13 cellular contexts compared by ENCODE assay signal in the genomic region with DNA sequence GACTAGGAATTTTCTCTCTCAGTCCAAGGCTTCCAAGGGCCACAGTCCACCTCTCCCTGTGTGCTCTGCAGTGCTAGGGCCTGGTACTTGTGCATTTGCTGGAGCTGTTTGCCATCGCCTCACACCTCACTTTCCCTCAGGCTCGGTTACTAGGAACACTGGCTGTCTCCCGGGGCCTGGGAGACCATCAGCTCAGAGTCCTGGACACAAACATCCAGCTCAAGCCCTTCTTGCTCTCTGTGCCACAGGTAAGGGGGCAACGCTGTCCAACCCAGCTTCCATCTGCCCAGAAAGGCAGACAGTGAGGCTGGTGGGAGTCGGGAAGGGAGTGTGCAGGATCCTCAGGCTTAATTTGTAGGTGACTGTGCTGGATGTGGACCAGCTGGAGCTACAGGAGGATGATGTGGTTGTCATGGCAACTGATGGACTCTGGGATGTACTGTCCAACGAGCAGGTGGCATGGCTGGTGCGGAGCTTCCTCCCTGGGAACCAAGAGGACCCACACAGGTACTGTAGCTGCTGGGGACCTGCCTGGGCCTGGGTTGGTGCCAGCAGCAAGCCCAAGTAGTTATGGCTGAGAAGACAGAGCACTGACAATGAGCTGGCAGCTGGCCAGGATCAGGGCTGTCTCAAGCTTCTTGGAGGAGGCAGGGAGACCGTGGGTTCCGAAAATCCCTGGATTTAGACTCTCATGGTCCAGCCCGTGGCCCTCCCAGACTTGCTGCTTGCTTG. TPM values are rescaled to one million over a fixed set of nuclear protein-coding genes. Genes with fewer than 3 reads are reported as not detected.
A peak's percentile ranks its signal among the peaks of the same experiment; 100 is the strongest.
DNase-seq lines count a peak whose midpoint lies in the region; ATAC-seq and TF ChIP-seq lines count a peak whose summit lies in the region.
"Had no signal": no experiment of that assay in that cellular context is flagged by ENCODE, and none has a peak within 500 bp of the region (broad histone marks: within the 10 kb centered on the region; RNA-seq: fewer than 3 reads in every experiment).

No MANE protein-coding gene starts in this region.

- H3K4me3 ChIP-seq in gastroesophageal sphincter: no peak overlapping the region

- peak; percentile 55 for DNase-seq in activated T-cell treated with anti-CD3 and anti-CD28 coated beads, Interleukin-2, amount 50 U/mL, for 1 hour
- no peak for DNase-seq in activated T-cell treated with anti-CD3 and anti-CD28 coated beads, Interleukin-2, amount 50 U/mL, for 4 hours
- DNase-seq in activated CD4-positive, alpha-beta memory T cell treated with anti-CD3 and anti-CD28 coated beads, Interleukin-2, amount 10 ng/mL, durations not matched to agents 7 days and 5 days: no peak
- peak in 1 of 2 donors; percentile 24 for DNase-seq in stimulated activated naive CD8-positive, alpha-beta T cell treated with anti-CD3 and anti-CD28 coated beads, Interleukin-15, amount 100 ng/mL, for 72 hours
- DNase-seq in KG1 (lab: John Stamatoyannopoulos, UW): no peak
- no peak for DNase-seq in dedifferentiated amniotic fluid mesenchymal stem cell (ENCODE audit: extremely low spot score)
- DNase-seq in NCI-H226: no peak
- DNase-seq: HCEC 1CT; NCI-H345; stimulated activated CD4-positive, alpha-beta T cell treated with anti-CD3 and anti-CD28 coated beads, Interleukin-15, amount 100 ng/mL, for 24 hours had no signal

- 45 to 49% methylated on average over 5 to 7 of the region's 10 CpGs for WGBS in gastroesophageal sphincter (ENCODE audit: low coverage in 1 of 2), 2 donors

- H3K27ac Mint-ChIP-seq in activated CD4-positive, alpha-beta memory T cell treated with anti-CD3 and anti-CD28 coated beads, Interleukin-2, amount 10 ng/mL, durations not matched to agents 7 days and 5 days: peak overlapping the region; percentile 91
- peak overlapping the region; percentile 7 to 94 for H3K27ac Mint-ChIP-seq in stimulated activated naive CD8-positive, alpha-beta T cell treated with anti-CD3 and anti-CD28 coated beads, Interleukin-15, amount 100 ng/mL, for 72 hours

- H3K36me3 Mint-ChIP-seq in activated T-cell treated with anti-CD3 and anti-CD28 coated beads, Interleukin-2, amount 50 U/mL, for 4 hours (ENCODE audit: insufficient read depth): peaks cover 43% of the 10 kb centered on the region
- H3K36me3 Mint-ChIP-seq in activated CD4-positive, alpha-beta memory T cell treated with anti-CD3 and anti-CD28 coated beads, Interleukin-2, amount 10 ng/mL, durations not matched to agents 7 days and 5 days (ENCODE audit: low read depth): peaks cover 74% of the 10 kb centered on the region

- POLR2A ChIA-PET in activated CD4-positive, alpha-beta memory T cell treated with anti-CD3 and anti-CD28 coated beads, Interleukin-2, amount 10 ng/mL, durations not matched to agents 7 days and 5 days (lab: Charles Lee): interaction anchor here (0.8 to 21.6 kb wide), 7 partner anchors 5 to 1658 kb away, joined by 3 to 1001 read pairs (median 3); partner anchors contain the start of genes GLYCTK, PPM1M, TWF2 and WDR82

- H3K9me3 ChIP-seq in gastroesophageal sphincter: no peaks in the 10 kb centered on the region

- ATAC-seq in activated T-cell treated with anti-CD3 and anti-CD28 coated beads, Interleukin-2, amount 50 U/mL, for 4 hours: no peak
- no peak for ATAC-seq in gastroesophageal sphincter
- no peak for ATAC-seq in stimulated activated naive CD8-positive, alpha-beta T cell treated with anti-CD3 and anti-CD28 coated beads, Interleukin-15, amount 100 ng/mL, for 72 hours

- H3K36me3 ChIP-seq in gastroesophageal sphincter: peaks cover 0 to 63% of the 10 kb centered on the region in 2 donors

- no peaks in the 10 kb centered on the region for H3K27me3 Mint-ChIP-seq in activated T-cell treated with anti-CD3 and anti-CD28 coated beads, Interleukin-2, amount 50 U/mL, for 4 hours (ENCODE audit: low read depth)
- no peaks in the 10 kb centered on the region for H3K27me3 Mint-ChIP-seq in activated CD4-positive, alpha-beta memory T cell treated with anti-CD3 and anti-CD28 coated beads, Interleukin-2, amount 10 ng/mL, durations not matched to agents 7 days and 5 days
- no peaks in the 10 kb centered on the region for H3K27me3 Mint-ChIP-seq in stimulated activated naive CD8-positive, alpha-beta T cell treated with anti-CD3 and anti-CD28 coated beads, Interleukin-15, amount 100 ng/mL, for 72 hours

- no peaks in the 10 kb centered on the region for H3K9me3 Mint-ChIP-seq in activated T-cell treated with anti-CD3 and anti-CD28 coated beads, Interleukin-2, amount 50 U/mL, for 4 hours
- no peaks in the 10 kb centered on the region for H3K9me3 Mint-ChIP-seq in activated CD4-positive, alpha-beta memory T cell treated with anti-CD3 and anti-CD28 coated beads, Interleukin-2, amount 10 ng/mL, durations not matched to agents 7 days and 5 days
- no peaks in the 10 kb centered on the region for H3K9me3 Mint-ChIP-seq in stimulated activated naive CD8-positive, alpha-beta T cell treated with anti-CD3 and anti-CD28 coated beads, Interleukin-15, amount 100 ng/mL, for 72 hours
- H3K9me3 Mint-ChIP-seq: mesothelial cell of epicardium had no signal

- no peak for TF ChIP-seq EP300 in gastroesophageal sphincter (IDR thresholded peaks at IDR 0.05)

- no peak overlapping the region for H3K4me3 Mint-ChIP-seq in activated T-cell treated with anti-CD3 and anti-CD28 coated beads, Interleukin-2, amount 50 U/mL, for 4 hours
- H3K4me3 Mint-ChIP-seq in activated CD4-positive, alpha-beta memory T cell treated with anti-CD3 and anti-CD28 coated beads, Interleukin-2, amount 10 ng/mL, durations not matched to agents 7 days and 5 days: peak overlapping the region; percentile 89
- H3K4me3 Mint-ChIP-seq in stimulated activated naive CD8-positive, alpha-beta T cell treated with anti-CD3 and anti-CD28 coated beads, Interleukin-15, amount 100 ng/mL, for 72 hours: peak overlapping the region; percentile 82 to 96
- H3K4me3 Mint-ChIP-seq: mesothelial cell of epicardium had no signal

- peak overlapping the region in 3 of 4 donors; percentile 16 to 26 (median 23) for H3K27ac ChIP-seq in gastroesophageal sphincter

- no peaks in the 10 kb centered on the region for H3K27me3 ChIP-seq in gastroesophageal sphincter

- H3K4me1 Mint-ChIP-seq in activated T-cell treated with anti-CD3 and anti-CD28 coated beads, Interleukin-2, amount 50 U/mL, for 4 hours (ENCODE audit: low read depth): peaks cover 75% of the 10 kb centered on the region
- peaks cover 74% of the 10 kb centered on the region for H3K4me1 Mint-ChIP-seq in activated CD4-positive, alpha-beta memory T cell treated with anti-CD3 and anti-CD28 coated beads, Interleukin-2, amount 10 ng/mL, durations not matched to agents 7 days and 5 days
- peaks cover 86% of the 10 kb centered on the region for H3K4me1 Mint-ChIP-seq in stimulated activated naive CD8-positive, alpha-beta T cell treated with anti-CD3 and anti-CD28 coated beads, Interleukin-15, amount 100 ng/mL, for 72 hours

- TF ChIP-seq CTCF in gastroesophageal sphincter (IDR thresholded peaks at IDR 0.05): no peak

- CTCF ChIA-PET in activated CD4-positive, alpha-beta memory T cell treated with anti-CD3 and anti-CD28 coated beads, Interleukin-2, amount 10 ng/mL, durations not matched to agents 7 days and 5 days (lab: Charles Lee): interaction anchor here (0.7 to 2.0 kb wide), 5 partner anchors 9 to 90 kb away, joined by 3 to 9 read pairs (median 5); partner anchors contain the start of genes TWF2 and WDR82

- no peak for TF ChIP-seq POLR2A in gastroesophageal sphincter (IDR thresholded peaks at IDR 0.05)

- peaks cover 0 to 45% (median 4%) of the 10 kb centered on the region in 3 donors for H3K4me1 ChIP-seq in gastroesophageal sphincter

RNA-seq across cellular contexts. Expression of gene PPM1M, which starts 3.4 kb away (rescaled TPM):
- total RNA-seq in activated T-cell treated with anti-CD3 and anti-CD28 coated beads, Interleukin-2, amount 50 U/mL, for 4 hours: 10 to 100 TPM; 26.6 to 40.0 (median 39.7) TPM
- total RNA-seq in activated CD4-positive, alpha-beta memory T cell treated with anti-CD3 and anti-CD28 coated beads, Interleukin-2, amount 10 ng/mL, durations not matched to agents 7 days and 5 days: 100 to 1,000 TPM; 123 to 124 TPM
- 10 to 100 TPM; 20.3 to 36.6 (median 29.9) TPM for total RNA-seq in gastroesophageal sphincter

RNA-seq across cellular contexts. Expression of gene TWF2, which starts 10.0 kb away (rescaled TPM):
- 10 to 100 TPM; 69.7 to 76.5 (median 72.8) TPM for total RNA-seq in activated T-cell treated with anti-CD3 and anti-CD28 coated beads, Interleukin-2, amount 50 U/mL, for 4 hours
- total RNA-seq in activated CD4-positive, alpha-beta memory T cell treated with anti-CD3 and anti-CD28 coated beads, Interleukin-2, amount 10 ng/mL, durations not matched to agents 7 days and 5 days: 100 to 1,000 TPM; 118 to 119 TPM
- 10 to 100 TPM; 46.8 to 79.5 (median 69.2) TPM for total RNA-seq in gastroesophageal sphincter

RNA-seq across cellular contexts. Expression of gene TLR9, which starts 23.5 kb away (rescaled TPM):
- under 1 TPM in 1 of 3 donors, not detected in 2; 0.18 TPM for total RNA-seq in activated T-cell treated with anti-CD3 and anti-CD28 coated beads, Interleukin-2, amount 50 U/mL, for 4 hours
- total RNA-seq in activated CD4-positive, alpha-beta memory T cell treated with anti-CD3 and anti-CD28 coated beads, Interleukin-2, amount 10 ng/mL, durations not matched to agents 7 days and 5 days: under 1 TPM; 0.55 to 0.83 TPM
- total RNA-seq in gastroesophageal sphincter: not detected
- total RNA-seq: frontal cortex had no signal

RNA-seq across cellular contexts. Expression of gene WDR82, which starts 29.5 kb away (rescaled TPM):
- total RNA-seq in activated T-cell treated with anti-CD3 and anti-CD28 coated beads, Interleukin-2, amount 50 U/mL, for 4 hours: 100 to 1,000 TPM; 107 to 119 (median 115) TPM
- 100 to 1,000 TPM; 131 TPM for total RNA-seq in activated CD4-positive, alpha-beta memory T cell treated with anti-CD3 and anti-CD28 coated beads, Interleukin-2, amount 10 ng/mL, durations not matched to agents 7 days and 5 days
- 10 to 100 TPM; 63.7 to 92.0 (median 86.7) TPM for total RNA-seq in gastroesophageal sphincter

RNA-seq across cellular contexts. Expression of gene GLYCTK, which starts 38.6 kb away (rescaled TPM):
- total RNA-seq in activated T-cell treated with anti-CD3 and anti-CD28 coated beads, Interleukin-2, amount 50 U/mL, for 4 hours: 10 to 100 TPM; 13.0 to 15.5 (median 13.3) TPM
- 10 to 100 TPM; 33.2 to 35.3 TPM for total RNA-seq in activated CD4-positive, alpha-beta memory T cell treated with anti-CD3 and anti-CD28 coated beads, Interleukin-2, amount 10 ng/mL, durations not matched to agents 7 days and 5 days
- 1 to 10 TPM; 2.6 to 7.7 (median 3.1) TPM for total RNA-seq in gastroesophageal sphincter
